ENCODE assay signal across 8 cellular contexts in the genomic region with DNA sequence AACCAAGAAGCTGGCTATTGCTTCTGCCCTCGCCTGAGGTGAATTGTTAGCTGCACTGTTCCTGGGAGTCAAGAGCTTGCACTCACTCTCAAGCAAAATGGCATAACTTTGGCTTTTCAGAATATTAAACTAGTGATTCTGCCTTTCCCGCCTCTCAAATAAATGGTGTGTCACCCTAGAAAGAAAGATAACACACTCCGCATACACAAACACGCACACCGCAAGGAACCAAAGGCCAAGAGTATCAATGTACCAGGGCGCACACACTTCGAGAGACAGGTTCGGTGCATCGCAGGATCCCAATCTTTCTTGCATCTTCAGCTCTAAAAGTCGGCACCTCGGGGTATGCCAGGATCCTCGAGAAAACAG. TPM values are rescaled to one million over a fixed set of nuclear protein-coding genes. Genes with fewer than 3 reads are reported as not detected.
A peak's percentile ranks its signal among the peaks of the same experiment; 100 is the strongest.
DNase-seq lines count a peak whose midpoint lies in the region; ATAC-seq and TF ChIP-seq lines count a peak whose summit lies in the region.

No MANE protein-coding gene starts in this region.

- peaks cover 5% of the 10 kb centered on the region for H3K9me3 ChIP-seq in mucosa of descending colon

- DNase-seq in AML-193 (lab: John Stamatoyannopoulos, UW) (peak; percentile 57 to 71), RPMI7951 (ENCODE audit: low read depth) (peak; percentile 51), mucosa of descending colon (no peak), DMS114 treated with DMSO at 0.1 percent for 48 hours (lab: John Stamatoyannopoulos, UW; ENCODE audit: unreplicated experiment) (no peak), GM19238 (ENCODE audit: insufficient read length, low spot score) (no peak)
- DNase-seq in effector memory CD8-positive, alpha-beta T cell, result peak in 1 of 3 experiments; percentile 44

- ATAC-seq in GM18519 (IDR thresholded peaks at IDR 0.05; ENCODE audit: low FRiP score, unreplicated experiment) (peak; percentile 16), HG03025 (IDR thresholded peaks at IDR 0.05; ENCODE audit: low FRiP score, unreplicated experiment) (peak; percentile 18), mucosa of descending colon (peak; percentile 54)
- ATAC-seq in effector memory CD8-positive, alpha-beta T cell (replicated peaks), result peak; percentile 49

- H3K27ac Mint-ChIP-seq in effector memory CD8-positive, alpha-beta T cell, result peak overlapping the region; percentile 99

- H3K4me3 ChIP-seq in mucosa of descending colon, result peak overlapping the region; percentile 94

- intact Hi-C loops in mucosa of descending colon (cut with DNase I, micrococcal nuclease), result no loop called here

- no peaks in the 10 kb centered on the region for H3K9me3 Mint-ChIP-seq in effector memory CD8-positive, alpha-beta T cell

- H3K36me3 ChIP-seq in mucosa of descending colon (ENCODE audit: low read depth), result no peaks in the 10 kb centered on the region

- peaks cover 19% of the 10 kb centered on the region for H3K4me1 ChIP-seq in mucosa of descending colon (ENCODE audit: low read depth)

- H3K27me3 Mint-ChIP-seq in effector memory CD8-positive, alpha-beta T cell, result no peaks in the 10 kb centered on the region

- TF ChIP-seq CTCF in mucosa of descending colon (IDR thresholded peaks at IDR 0.05), result no peak

- peaks cover 42% of the 10 kb centered on the region for H3K36me3 Mint-ChIP-seq in effector memory CD8-positive, alpha-beta T cell (ENCODE audit: insufficient read depth)

- H3K4me1 Mint-ChIP-seq in effector memory CD8-positive, alpha-beta T cell (ENCODE audit: low read depth in 2 of 2), result peaks cover 30 to 41% of the 10 kb centered on the region in 2 donors

- peak overlapping the region; percentile 97 to 100 for H3K4me3 Mint-ChIP-seq in effector memory CD8-positive, alpha-beta T cell

RNA-seq across cellular contexts. Expression of gene RTCA, which starts 0.5 kb away (rescaled TPM):
- total RNA-seq in RPMI7951 (2014; rRNA removed; shearing (Covaris generic)), result 42.8 and 44.6 TPM in 2 replicates
- 10 to 100 TPM; 35.0 to 40.1 (median 36.3) TPM for total RNA-seq in mucosa of descending colon

RNA-seq across cellular contexts. Expression of gene DBT, which starts 15.9 kb away (rescaled TPM):
- total RNA-seq in RPMI7951 (2014; rRNA removed; shearing (Covaris generic)), result 4.7 and 4.9 TPM in 2 replicates
- 10 to 100 TPM; 12.4 to 20.7 (median 14.6) TPM for total RNA-seq in mucosa of descending colon

Comparison
In these comparisons a context has a peak if more than half of its experiments do, and no peak if none do; other contexts are left out.
1. DNase-seq: peak in AML-193 (2 of 2) and RPMI7951 (single experiment); none in mucosa of descending colon (0 of 3), DMS114 treated with DMSO at 0.1 percent for 48 hours (single experiment) and GM19238 (single experiment).
2. Peak in every context shown above with its lines, with median percentiles within 50 percentile points of each other: ATAC-seq.